35 cellular contexts compared by ENCODE assay signal in genomic region chr1:181894439-181894859, GRCh38.
"Had no signal": no experiment of that assay in that cellular context is flagged by ENCODE, and none has a peak within 500 bp of the region (broad histone marks: within the 10 kb centered on the region; RNA-seq: fewer than 3 reads in every experiment).

No MANE protein-coding gene starts in this region.

- H3K4me3 ChIP-seq: adrenal gland, body of pancreas, breast epithelium had no signal

- H3K27ac ChIP-seq: adrenal gland, body of pancreas, brain microvascular endothelial cell, breast epithelium, WERI-Rb-1 had no signal

- H3K9me3 ChIP-seq: body of pancreas had no signal

- FAIRE-seq: astrocyte had no signal

- H3K27me3 ChIP-seq: adrenal gland, body of pancreas, brain microvascular endothelial cell, breast epithelium had no signal

- ATAC-seq: activated CD4-positive, alpha-beta T cell treated with anti-CD3 and anti-CD28 coated beads for 36 hours; activated CD4-positive, CD25-positive, alpha-beta regulatory T cell treated with anti-CD3 and anti-CD28 coated beads, Interleukin-2, amount 50 U/mL, for 24 hours; activated CD8-positive, alpha-beta memory T cell treated with anti-CD3 and anti-CD28 coated beads, Interleukin-2, amount 10 ng/mL, durations not matched to agents 7 days and 5 days; activated CD8-positive, alpha-beta T cell treated with anti-CD3 and anti-CD28 coated beads, Interleukin-2, amount 10 ng/mL, durations not matched to agents 7 days and 5 days; activated naive CD4-positive, alpha-beta T cell treated with anti-CD3 and anti-CD28 coated beads, Interleukin-2, amount 50 U/mL, for 72 hours; body of pancreas; WTC11 had no signal

- H3K36me3 ChIP-seq: adrenal gland, brain microvascular endothelial cell, breast epithelium, WERI-Rb-1 had no signal

- H3K4me1 ChIP-seq: adrenal gland, body of pancreas, breast epithelium had no signal

- DNase-seq: activated CD4-positive, alpha-beta memory T cell treated with anti-CD3 and anti-CD28 coated beads, Interleukin-2, amount 10 ng/mL, durations not matched to agents 7 days and 5 days; activated CD4-positive, alpha-beta T cell treated with anti-CD3 and anti-CD28 coated beads for 1 hour; activated CD4-positive, alpha-beta T cell treated with anti-CD3 and anti-CD28 coated beads for 36 hours; activated CD4-positive, alpha-beta T cell treated with anti-CD3 and anti-CD28 coated beads for 48 hours; activated CD4-positive, alpha-beta T cell treated with anti-CD3 and anti-CD28 coated beads, Interleukin-2, amount 10 ng/mL, durations not matched to agents 7 days and 5 days; activated CD4-positive, alpha-beta T cell treated with anti-CD3 and anti-CD28 coated beads, Interleukin-2, amount 50 U/mL, for 48 hours; activated CD4-positive, CD25-positive, alpha-beta regulatory T cell; activated CD8-positive, alpha-beta memory T cell treated with anti-CD3 and anti-CD28 coated beads for 24 hours; activated CD8-positive, alpha-beta memory T cell treated with anti-CD3 and anti-CD28 coated beads, Interleukin-2, amount 10 ng/mL, durations not matched to agents 7 days and 5 days; activated CD8-positive, alpha-beta memory T cell treated with anti-CD3 and anti-CD28 coated beads, Interleukin-2, amount 50 U/mL, for 48 hours; activated CD8-positive, alpha-beta T cell treated with anti-CD3 and anti-CD28 coated beads, Interleukin-2, amount 10 ng/mL, durations not matched to agents 7 days and 5 days; activated effector memory CD4-positive, alpha-beta T cell treated with anti-CD3 and anti-CD28 coated beads, Interleukin-2, amount 50 U/mL, for 16 hours; activated gamma-delta T cell treated with Interleukin-2 at 50 U/mL for 16 hours; activated naive CD4-positive, alpha-beta T cell; activated naive CD4-positive, alpha-beta T cell treated with anti-CD3 and anti-CD28 coated beads for 36 hours; activated naive CD4-positive, alpha-beta T cell treated with anti-CD3 and anti-CD28 coated beads, Interleukin-2, amount 50 U/mL, for 16 hours; activated naive CD8-positive, alpha-beta T cell treated with anti-CD3 and anti-CD28 coated beads for 36 hours; activated T-cell treated with anti-CD3 and anti-CD28 coated beads, Interleukin-2, amount 50 U/mL, for 24 hours; activated T-cell treated with anti-CD3 and anti-CD28 coated beads, Interleukin-2, amount 50 U/mL, for 48 hours; adrenal gland; amniotic stem cell; aorta; body of pancreas; brain microvascular endothelial cell; caudate nucleus; cerebellar nuclear complex; T-helper 1 cell; T-helper 2 cell; T-helper 9 cell; WERI-Rb-1 had no signal
